In the genomic region with DNA sequence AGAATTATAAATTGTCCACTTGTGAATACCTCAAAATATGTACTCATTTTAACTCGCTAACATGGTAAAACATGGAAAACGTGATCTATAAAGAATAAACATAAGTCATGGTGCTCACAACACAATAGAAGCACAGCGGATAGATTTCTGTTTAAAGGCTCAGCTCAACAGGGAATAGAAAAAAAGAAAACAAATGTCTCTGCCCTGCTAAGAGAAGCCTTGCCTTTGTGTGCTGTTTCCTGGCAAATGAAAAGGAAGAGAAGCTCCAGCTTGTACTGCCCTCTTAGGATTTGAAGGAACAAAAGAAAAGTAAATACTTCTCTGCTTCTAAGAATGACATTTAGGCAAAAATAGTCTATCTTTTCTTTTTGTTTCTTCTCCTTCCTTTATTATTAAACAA, we compare ENCODE assay signal across 1 cellular context.
TF ChIP-seq lines count a peak whose summit lies in the region.

No MANE protein-coding gene starts in this region.

TF ChIP-seq in H1, 55 proteins besides CTCF, POLR2A, EP300 and RAD21 (continued from another document):
- TF ChIP-seq, protein P1, sequence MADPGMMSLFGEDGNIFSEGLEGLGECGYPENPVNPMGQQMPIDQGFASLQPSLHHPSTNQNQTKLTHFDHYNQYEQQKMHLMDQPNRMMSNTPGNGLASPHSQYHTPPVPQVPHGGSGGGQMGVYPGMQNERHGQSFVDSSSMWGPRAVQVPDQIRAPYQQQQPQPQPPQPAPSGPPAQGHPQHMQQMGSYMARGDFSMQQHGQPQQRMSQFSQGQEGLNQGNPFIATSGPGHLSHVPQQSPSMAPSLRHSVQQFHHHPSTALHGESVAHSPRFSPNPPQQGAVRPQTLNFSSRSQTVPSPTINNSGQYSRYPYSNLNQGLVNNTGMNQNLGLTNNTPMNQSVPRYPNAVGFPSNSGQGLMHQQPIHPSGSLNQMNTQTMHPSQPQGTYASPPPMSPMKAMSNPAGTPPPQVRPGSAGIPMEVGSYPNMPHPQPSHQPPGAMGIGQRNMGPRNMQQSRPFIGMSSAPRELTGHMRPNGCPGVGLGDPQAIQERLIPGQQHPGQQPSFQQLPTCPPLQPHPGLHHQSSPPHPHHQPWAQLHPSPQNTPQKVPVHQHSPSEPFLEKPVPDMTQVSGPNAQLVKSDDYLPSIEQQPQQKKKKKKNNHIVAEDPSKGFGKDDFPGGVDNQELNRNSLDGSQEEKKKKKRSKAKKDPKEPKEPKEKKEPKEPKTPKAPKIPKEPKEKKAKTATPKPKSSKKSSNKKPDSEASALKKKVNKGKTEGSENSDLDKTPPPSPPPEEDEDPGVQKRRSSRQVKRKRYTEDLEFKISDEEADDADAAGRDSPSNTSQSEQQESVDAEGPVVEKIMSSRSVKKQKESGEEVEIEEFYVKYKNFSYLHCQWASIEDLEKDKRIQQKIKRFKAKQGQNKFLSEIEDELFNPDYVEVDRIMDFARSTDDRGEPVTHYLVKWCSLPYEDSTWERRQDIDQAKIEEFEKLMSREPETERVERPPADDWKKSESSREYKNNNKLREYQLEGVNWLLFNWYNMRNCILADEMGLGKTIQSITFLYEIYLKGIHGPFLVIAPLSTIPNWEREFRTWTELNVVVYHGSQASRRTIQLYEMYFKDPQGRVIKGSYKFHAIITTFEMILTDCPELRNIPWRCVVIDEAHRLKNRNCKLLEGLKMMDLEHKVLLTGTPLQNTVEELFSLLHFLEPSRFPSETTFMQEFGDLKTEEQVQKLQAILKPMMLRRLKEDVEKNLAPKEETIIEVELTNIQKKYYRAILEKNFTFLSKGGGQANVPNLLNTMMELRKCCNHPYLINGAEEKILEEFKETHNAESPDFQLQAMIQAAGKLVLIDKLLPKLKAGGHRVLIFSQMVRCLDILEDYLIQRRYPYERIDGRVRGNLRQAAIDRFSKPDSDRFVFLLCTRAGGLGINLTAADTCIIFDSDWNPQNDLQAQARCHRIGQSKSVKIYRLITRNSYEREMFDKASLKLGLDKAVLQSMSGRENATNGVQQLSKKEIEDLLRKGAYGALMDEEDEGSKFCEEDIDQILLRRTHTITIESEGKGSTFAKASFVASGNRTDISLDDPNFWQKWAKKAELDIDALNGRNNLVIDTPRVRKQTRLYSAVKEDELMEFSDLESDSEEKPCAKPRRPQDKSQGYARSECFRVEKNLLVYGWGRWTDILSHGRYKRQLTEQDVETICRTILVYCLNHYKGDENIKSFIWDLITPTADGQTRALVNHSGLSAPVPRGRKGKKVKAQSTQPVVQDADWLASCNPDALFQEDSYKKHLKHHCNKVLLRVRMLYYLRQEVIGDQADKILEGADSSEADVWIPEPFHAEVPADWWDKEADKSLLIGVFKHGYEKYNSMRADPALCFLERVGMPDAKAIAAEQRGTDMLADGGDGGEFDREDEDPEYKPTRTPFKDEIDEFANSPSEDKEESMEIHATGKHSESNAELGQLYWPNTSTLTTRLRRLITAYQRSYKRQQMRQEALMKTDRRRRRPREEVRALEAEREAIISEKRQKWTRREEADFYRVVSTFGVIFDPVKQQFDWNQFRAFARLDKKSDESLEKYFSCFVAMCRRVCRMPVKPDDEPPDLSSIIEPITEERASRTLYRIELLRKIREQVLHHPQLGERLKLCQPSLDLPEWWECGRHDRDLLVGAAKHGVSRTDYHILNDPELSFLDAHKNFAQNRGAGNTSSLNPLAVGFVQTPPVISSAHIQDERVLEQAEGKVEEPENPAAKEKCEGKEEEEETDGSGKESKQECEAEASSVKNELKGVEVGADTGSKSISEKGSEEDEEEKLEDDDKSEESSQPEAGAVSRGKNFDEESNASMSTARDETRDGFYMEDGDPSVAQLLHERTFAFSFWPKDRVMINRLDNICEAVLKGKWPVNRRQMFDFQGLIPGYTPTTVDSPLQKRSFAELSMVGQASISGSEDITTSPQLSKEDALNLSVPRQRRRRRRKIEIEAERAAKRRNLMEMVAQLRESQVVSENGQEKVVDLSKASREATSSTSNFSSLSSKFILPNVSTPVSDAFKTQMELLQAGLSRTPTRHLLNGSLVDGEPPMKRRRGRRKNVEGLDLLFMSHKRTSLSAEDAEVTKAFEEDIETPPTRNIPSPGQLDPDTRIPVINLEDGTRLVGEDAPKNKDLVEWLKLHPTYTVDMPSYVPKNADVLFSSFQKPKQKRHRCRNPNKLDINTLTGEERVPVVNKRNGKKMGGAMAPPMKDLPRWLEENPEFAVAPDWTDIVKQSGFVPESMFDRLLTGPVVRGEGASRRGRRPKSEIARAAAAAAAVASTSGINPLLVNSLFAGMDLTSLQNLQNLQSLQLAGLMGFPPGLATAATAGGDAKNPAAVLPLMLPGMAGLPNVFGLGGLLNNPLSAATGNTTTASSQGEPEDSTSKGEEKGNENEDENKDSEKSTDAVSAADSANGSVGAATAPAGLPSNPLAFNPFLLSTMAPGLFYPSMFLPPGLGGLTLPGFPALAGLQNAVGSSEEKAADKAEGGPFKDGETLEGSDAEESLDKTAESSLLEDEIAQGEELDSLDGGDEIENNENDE (IDR thresholded peaks at IDR 0.05; ENCODE audit: insufficient replicate concordance, low read length), result peak; percentile 64
